ENCODE assay signal across 24 cellular contexts in genomic region chr4:150354214-150354796, GRCh38.
"Had no signal": no experiment of that assay in that cellular context is flagged by ENCODE, and none has a peak within 500 bp of the region (broad histone marks: within the 10 kb centered on the region; RNA-seq: fewer than 3 reads in every experiment).

No MANE protein-coding gene starts in this region.

- H3K9me3 Mint-ChIP-seq: effector memory CD8-positive, alpha-beta T cell; naive thymus-derived CD8-positive, alpha-beta T cell; nephron progenitor cell; stimulated activated effector memory CD8-positive, alpha-beta T cell treated with anti-CD3 and anti-CD28 coated beads, Interleukin-12 subunit alpha, Interleukin-12 subunit beta, amount 100 ng/mL, for 72 hours had no signal

- H3K36me3 Mint-ChIP-seq: stimulated activated effector memory CD8-positive, alpha-beta T cell treated with anti-CD3 and anti-CD28 coated beads, Interleukin-12 subunit alpha, Interleukin-12 subunit beta, amount 100 ng/mL, for 72 hours had no signal

- H3K27me3 Mint-ChIP-seq: effector memory CD8-positive, alpha-beta T cell; naive thymus-derived CD8-positive, alpha-beta T cell had no signal

- DNase-seq: cortex of kidney; effector memory CD8-positive, alpha-beta T cell; erythroblast; esophagus squamous epithelium; foreskin melanocyte; glutamatergic neuron; heart right ventricle; hippocampal formation; left cardiac atrium; left lung; mesenchymal stem cell; naive thymus-derived CD8-positive, alpha-beta T cell; nephron progenitor cell; occipital lobe; ovary; sigmoid colon; stimulated activated CD4-positive, alpha-beta T cell treated with anti-CD3 and anti-CD28 coated beads, Interleukin-2, amount 100 ng/mL, for 24 hours; stimulated activated CD4-positive, alpha-beta T cell treated with anti-CD3 and anti-CD28 coated beads, Interleukin-4, amount 100 ng/mL, for 24 hours; stimulated activated naive CD4-positive, alpha-beta T cell treated with Interleukin-2 at 50 U/mL for 16 hours; stomach; thyroid gland had no signal

- H3K4me3 Mint-ChIP-seq: effector memory CD8-positive, alpha-beta T cell; naive thymus-derived CD8-positive, alpha-beta T cell; nephron progenitor cell; stimulated activated effector memory CD8-positive, alpha-beta T cell treated with anti-CD3 and anti-CD28 coated beads, Interleukin-12 subunit alpha, Interleukin-12 subunit beta, amount 100 ng/mL, for 72 hours had no signal

- H3K27me3 ChIP-seq: esophagus squamous epithelium, heart right ventricle, left lung, ovary, right atrium auricular region, sigmoid colon, stomach, thyroid gland, vagina had no signal

- H3K27ac Mint-ChIP-seq: effector memory CD8-positive, alpha-beta T cell; naive thymus-derived CD8-positive, alpha-beta T cell; nephron progenitor cell; stimulated activated effector memory CD8-positive, alpha-beta T cell treated with anti-CD3 and anti-CD28 coated beads, Interleukin-12 subunit alpha, Interleukin-12 subunit beta, amount 100 ng/mL, for 72 hours had no signal

- H3K4me1 ChIP-seq: esophagus squamous epithelium, heart right ventricle, left lung, right atrium auricular region, thyroid gland, vagina had no signal

- H3K4me3 ChIP-seq: esophagus squamous epithelium, heart right ventricle, left lung, ovary, right atrium auricular region, sigmoid colon, stomach, thyroid gland, vagina had no signal

- H3K36me3 ChIP-seq: esophagus squamous epithelium, heart right ventricle, left lung, ovary, right atrium auricular region, sigmoid colon, stomach, thyroid gland, vagina had no signal

- H3K27ac ChIP-seq: esophagus squamous epithelium, heart right ventricle, left lung, ovary, right atrium auricular region, sigmoid colon, stomach, thyroid gland, vagina had no signal

- H3K9me3 ChIP-seq: esophagus squamous epithelium, heart right ventricle, left lung, ovary, right atrium auricular region, sigmoid colon, stomach, thyroid gland, vagina had no signal

- ATAC-seq: effector memory CD8-positive, alpha-beta T cell; heart right ventricle; left cardiac atrium; left lung; naive thymus-derived CD8-positive, alpha-beta T cell; stimulated activated effector memory CD8-positive, alpha-beta T cell treated with anti-CD3 and anti-CD28 coated beads, Interleukin-12 subunit alpha, Interleukin-12 subunit beta, amount 100 ng/mL, for 72 hours had no signal
